ENCODE assay signal across 1 cellular context in genomic region chr9:109252291-109252690, GRCh38.
TF ChIP-seq lines count a peak whose summit lies in the region.

No MANE protein-coding gene starts in this region.

TF ChIP-seq in WTC11, 78 proteins besides CTCF, POLR2A, EP300 and RAD21 (continued from another document):
- TF ChIP-seq, protein P1, sequence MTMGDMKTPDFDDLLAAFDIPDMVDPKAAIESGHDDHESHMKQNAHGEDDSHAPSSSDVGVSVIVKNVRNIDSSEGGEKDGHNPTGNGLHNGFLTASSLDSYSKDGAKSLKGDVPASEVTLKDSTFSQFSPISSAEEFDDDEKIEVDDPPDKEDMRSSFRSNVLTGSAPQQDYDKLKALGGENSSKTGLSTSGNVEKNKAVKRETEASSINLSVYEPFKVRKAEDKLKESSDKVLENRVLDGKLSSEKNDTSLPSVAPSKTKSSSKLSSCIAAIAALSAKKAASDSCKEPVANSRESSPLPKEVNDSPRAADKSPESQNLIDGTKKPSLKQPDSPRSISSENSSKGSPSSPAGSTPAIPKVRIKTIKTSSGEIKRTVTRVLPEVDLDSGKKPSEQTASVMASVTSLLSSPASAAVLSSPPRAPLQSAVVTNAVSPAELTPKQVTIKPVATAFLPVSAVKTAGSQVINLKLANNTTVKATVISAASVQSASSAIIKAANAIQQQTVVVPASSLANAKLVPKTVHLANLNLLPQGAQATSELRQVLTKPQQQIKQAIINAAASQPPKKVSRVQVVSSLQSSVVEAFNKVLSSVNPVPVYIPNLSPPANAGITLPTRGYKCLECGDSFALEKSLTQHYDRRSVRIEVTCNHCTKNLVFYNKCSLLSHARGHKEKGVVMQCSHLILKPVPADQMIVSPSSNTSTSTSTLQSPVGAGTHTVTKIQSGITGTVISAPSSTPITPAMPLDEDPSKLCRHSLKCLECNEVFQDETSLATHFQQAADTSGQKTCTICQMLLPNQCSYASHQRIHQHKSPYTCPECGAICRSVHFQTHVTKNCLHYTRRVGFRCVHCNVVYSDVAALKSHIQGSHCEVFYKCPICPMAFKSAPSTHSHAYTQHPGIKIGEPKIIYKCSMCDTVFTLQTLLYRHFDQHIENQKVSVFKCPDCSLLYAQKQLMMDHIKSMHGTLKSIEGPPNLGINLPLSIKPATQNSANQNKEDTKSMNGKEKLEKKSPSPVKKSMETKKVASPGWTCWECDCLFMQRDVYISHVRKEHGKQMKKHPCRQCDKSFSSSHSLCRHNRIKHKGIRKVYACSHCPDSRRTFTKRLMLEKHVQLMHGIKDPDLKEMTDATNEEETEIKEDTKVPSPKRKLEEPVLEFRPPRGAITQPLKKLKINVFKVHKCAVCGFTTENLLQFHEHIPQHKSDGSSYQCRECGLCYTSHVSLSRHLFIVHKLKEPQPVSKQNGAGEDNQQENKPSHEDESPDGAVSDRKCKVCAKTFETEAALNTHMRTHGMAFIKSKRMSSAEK (CRISPR knock-in tag; IDR thresholded peaks at IDR 0.05; ENCODE audit: borderline replicate concordance) = no peak
- TF ChIP-seq ZNF138 (CRISPR knock-in tag; conservative IDR thresholded peaks at IDR 0.05) (no peak), AR (CRISPR knock-in tag; IDR thresholded peaks at IDR 0.05) (no peak), ZNF232 (CRISPR knock-in tag; IDR thresholded peaks at IDR 0.05) (no peak), MXD4 (CRISPR knock-in tag; IDR thresholded peaks at IDR 0.05; ENCODE audit: borderline replicate concordance) (no peak), NFE2L1 (CRISPR knock-in tag; IDR thresholded peaks at IDR 0.05) (no peak), IRF1 (CRISPR knock-in tag; IDR thresholded peaks at IDR 0.05) (no peak), STAT6 (CRISPR knock-in tag; conservative IDR thresholded peaks at IDR 0.05; ENCODE audit: low read depth) (no peak)
- TF ChIP-seq, protein P2, sequence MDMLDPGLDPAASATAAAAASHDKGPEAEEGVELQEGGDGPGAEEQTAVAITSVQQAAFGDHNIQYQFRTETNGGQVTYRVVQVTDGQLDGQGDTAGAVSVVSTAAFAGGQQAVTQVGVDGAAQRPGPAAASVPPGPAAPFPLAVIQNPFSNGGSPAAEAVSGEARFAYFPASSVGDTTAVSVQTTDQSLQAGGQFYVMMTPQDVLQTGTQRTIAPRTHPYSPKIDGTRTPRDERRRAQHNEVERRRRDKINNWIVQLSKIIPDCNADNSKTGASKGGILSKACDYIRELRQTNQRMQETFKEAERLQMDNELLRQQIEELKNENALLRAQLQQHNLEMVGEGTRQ (CRISPR knock-in tag; IDR thresholded peaks at IDR 0.05) = no peak
TF ChIP-seq in WTC11: peak in this region for 0.
